Comparison of ENCODE assay signal across 8 cellular contexts in the genomic region with DNA sequence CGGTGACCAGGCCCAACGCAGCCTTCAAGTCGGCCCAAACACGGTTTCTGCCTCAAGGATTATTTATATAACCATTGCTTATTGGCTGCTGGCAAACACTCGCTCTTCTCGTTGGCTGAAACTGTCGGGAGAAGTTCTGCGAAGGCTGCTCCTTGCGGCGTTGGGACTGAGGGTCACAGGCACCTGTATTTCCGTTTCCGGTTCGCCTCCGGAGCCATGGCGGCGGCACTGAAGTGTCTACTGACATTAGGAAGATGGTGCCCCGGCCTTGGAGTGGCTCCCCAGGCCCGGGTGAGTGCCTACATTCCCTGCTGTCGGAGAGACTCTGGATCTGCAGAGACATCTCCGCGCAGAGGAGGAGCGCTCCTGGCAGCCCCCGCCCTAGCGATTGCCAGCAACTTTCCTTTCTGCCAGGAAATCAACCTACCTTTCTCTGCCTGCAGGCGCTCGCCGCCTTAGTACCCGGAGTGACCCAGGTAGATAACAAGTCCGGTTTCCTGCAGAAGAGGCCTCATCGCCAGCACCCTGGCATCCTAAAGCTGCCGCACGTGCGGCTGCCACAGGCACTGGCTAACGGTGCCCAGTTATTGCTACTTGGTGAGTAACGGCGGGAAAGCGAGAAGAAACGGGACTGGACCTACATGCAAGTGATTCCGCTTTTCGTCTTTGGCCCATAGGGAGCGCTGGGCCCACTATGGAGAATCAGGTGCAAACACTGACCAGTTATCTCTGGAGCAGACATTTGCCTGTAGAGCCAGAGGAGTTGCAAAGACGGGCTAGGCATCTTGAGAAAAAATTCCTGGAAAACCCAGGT. TPM values are rescaled to one million over a fixed set of nuclear protein-coding genes. Genes with fewer than 3 reads are reported as not detected.
DNase-seq lines count a peak whose midpoint lies in the region; ATAC-seq, FAIRE-seq and TF ChIP-seq lines count a peak whose summit lies in the region.

A gene with protein sequence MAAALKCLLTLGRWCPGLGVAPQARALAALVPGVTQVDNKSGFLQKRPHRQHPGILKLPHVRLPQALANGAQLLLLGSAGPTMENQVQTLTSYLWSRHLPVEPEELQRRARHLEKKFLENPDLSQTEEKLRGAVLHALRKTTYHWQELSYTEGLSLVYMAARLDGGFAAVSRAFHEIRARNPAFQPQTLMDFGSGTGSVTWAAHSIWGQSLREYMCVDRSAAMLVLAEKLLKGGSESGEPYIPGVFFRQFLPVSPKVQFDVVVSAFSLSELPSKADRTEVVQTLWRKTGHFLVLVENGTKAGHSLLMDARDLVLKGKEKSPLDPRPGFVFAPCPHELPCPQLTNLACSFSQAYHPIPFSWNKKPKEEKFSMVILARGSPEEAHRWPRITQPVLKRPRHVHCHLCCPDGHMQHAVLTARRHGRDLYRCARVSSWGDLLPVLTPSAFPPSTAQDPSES (plus strand): TSS at position 194 of the 814 bp plus-strand sequence. CDS start 23 bp downstream, at position 217.

- TF ChIP-seq CTCF in GM12872 (IDR thresholded peaks at IDR 0.05; ENCODE audit: insufficient read depth, low read depth, low read length) (peak; percentile 55), pancreas (IDR thresholded peaks at IDR 0.05) (peak in 1 of 4 donors; percentile 7), tibial artery (IDR thresholded peaks at IDR 0.05) (peak; percentile 6 to 18)

- H3K4me3 ChIP-seq in pancreas (peak within 1 kb of the TSS; percentile 81 to 96 (median 92)), tibial artery (peak within 1 kb of the TSS; percentile 72 to 96)

- no peaks in the 10 kb centered on the region for H3K27me3 ChIP-seq in pancreas
- no peaks in the 10 kb centered on the region for H3K27me3 ChIP-seq in tibial artery

- DNase-seq in NCI-H1105 (lab: John Stamatoyannopoulos, UW) (peak; percentile 92), SW 1271 (lab: John Stamatoyannopoulos, UW) (peak; percentile 97 to 98), Right ventricle myocardium superior (peak; percentile 93), pancreas (peak; percentile 82 to 94 (median 88)), tibial artery (peak; percentile 94 to 96)
- peak; percentile 70 for DNase-seq in activated naive CD8-positive, alpha-beta T cell treated with anti-CD3 and anti-CD28 coated beads, Interleukin-2, amount 50 U/mL, for 16 hours (ENCODE audit: low read depth, low spot score)

- H3K36me3 ChIP-seq in pancreas (peaks cover 5 to 29% (median 16%) of the 10 kb centered on the region in 3 donors), tibial artery (peaks cover 22 to 36% (median 30%) of the 10 kb centered on the region in 3 donors)

- ATAC-seq in HG02642 (IDR thresholded peaks at IDR 0.05; ENCODE audit: poor library complexity, unreplicated experiment) (peak; percentile 97), Right ventricle myocardium superior (ENCODE audit: poor library complexity) (peak; percentile 95), pancreas (peak; percentile 94 to 98 (median 96))

- H3K9me3 ChIP-seq in pancreas (no peaks in the 10 kb centered on the region), tibial artery (no peaks in the 10 kb centered on the region)

- peaks cover 5 to 28% (median 16%) of the 10 kb centered on the region in 3 donors for H3K4me1 ChIP-seq in pancreas
- H3K4me1 ChIP-seq in tibial artery = peaks cover 0 to 53% (median 45%) of the 10 kb centered on the region in 4 donors

- H3K27ac ChIP-seq in pancreas = peak within 1 kb of the TSS; percentile 13 to 82 (median 63)
- peak within 1 kb of the TSS; percentile 84 to 89 for H3K27ac ChIP-seq in tibial artery

- peak; percentile 37 for FAIRE-seq in pancreas (lab: Jason Lieb, UNC)

- 0% methylated on average over 42 of the region's 42 CpGs for WGBS in pancreas, 2 donors

- intact Hi-C loops in Right ventricle myocardium superior (cut with DNase I) = no loop called here
- intact Hi-C loops in pancreas (cut with DNase I) = no loop called here
- intact Hi-C loops in tibial artery (cut with DNase I; ENCODE audit: low total_unique reads) = no loop called here

RNA-seq across cellular contexts. Expression of the gene that starts here (rescaled TPM):
- total RNA-seq in Right ventricle myocardium superior = 41.7 TPM
- total RNA-seq in pancreas = 10 to 100 TPM; 19.0 to 34.1 (median 25.6) TPM
- 100 to 1,000 TPM in 1 of 2 donors, 10 to 100 TPM in 1; 61.2 to 103 TPM for polyA plus RNA-seq in pancreas

Comparison
In these comparisons a context has a peak if more than half of its experiments do, and no peak if none do; other contexts are left out.
1. Peak in every context shown above with its lines: DNase-seq, ATAC-seq, H3K4me3 ChIP-seq and H3K27ac ChIP-seq.